12 cellular contexts compared by ENCODE assay signal in genomic region chr2:28691774-28692281, GRCh38. TPM values are rescaled to one million over a fixed set of nuclear protein-coding genes. Genes with fewer than 3 reads are reported as not detected.
DNase-seq lines count a peak whose midpoint lies in the region; ATAC-seq, FAIRE-seq and TF ChIP-seq lines count a peak whose summit lies in the region.
"Had no signal": no experiment of that assay in that cellular context is flagged by ENCODE, and none has a peak within 500 bp of the region (broad histone marks: within the 10 kb centered on the region; RNA-seq: fewer than 3 reads in every experiment).

No MANE protein-coding gene starts in this region.

- ATAC-seq in A549: peak; percentile 44 to 77; a peak in 5 of 6 replicates
- peak; percentile 79 for ATAC-seq in IMR-90 (ENCODE audit: low read depth)
- ATAC-seq in HG03039 (IDR thresholded peaks at IDR 0.05; ENCODE audit: unreplicated experiment): no peak
- ATAC-seq in GM19395 (IDR thresholded peaks at IDR 0.05; ENCODE audit: unreplicated experiment): no peak
- no peak for ATAC-seq in activated CD8-positive, alpha-beta T cell treated with anti-CD3 and anti-CD28 coated beads for 36 hours

- H4K20me1 ChIP-seq in IMR-90 (ENCODE audit: insufficient read depth, low read length): no peaks in the 10 kb centered on the region
- H4K20me1 ChIP-seq in H1 (replicated peaks in 1 of 2; ENCODE audit: control insufficient read depth in 1 of 2, insufficient read depth in 2 of 2, low read length in 2 of 2): no peaks in the 10 kb centered on the region

- H4K91ac ChIP-seq in IMR-90 (ENCODE audit: insufficient read depth, low read depth, low read length) (peak overlapping the region; percentile 94), H1 (replicated peaks; ENCODE audit: insufficient read length, low read length) (no peak overlapping the region)

- peaks cover 17% of the 10 kb centered on the region for H3K9me1 ChIP-seq in IMR-90 (ENCODE audit: insufficient read depth, low read length)

- in situ Hi-C loops in IMR-90 (cut with MboI; ENCODE audit: low sequenced_read_pairs): no loop called here

- no peaks in the 10 kb centered on the region for H3K23me2 ChIP-seq in H1 (ENCODE audit: low read depth, low read length)

- 0 out of 2 replicates have a peak overlapping the region, but pooled peaks have one; percentile 18 for H2BK12ac ChIP-seq in H1 (ENCODE audit: low read depth, low read length)

- TF ChIP-seq POLR2A in A549 (IDR thresholded peaks at IDR 0.05; ENCODE audit: low read length): no peak
- no peak for TF ChIP-seq POLR2A in IMR-90 (IDR thresholded peaks at IDR 0.05; ENCODE audit: low read depth, low read length)
- no peak for TF ChIP-seq POLR2A in H1 (IDR thresholded peaks at IDR 0.05; ENCODE audit: control extremely low read depth in 1 of 2, low read depth in 2 of 2, low read length in 2 of 2)

- POLR2A ChIA-PET in A549 (lab: Yijun Ruan, JAX) (no interaction called here), IMR-90 (lab: Charles Lee; ENCODE audit: unreplicated experiment) (no interaction called here), H1 (lab: Charles Lee; ENCODE audit: partially characterized antibody) (no interaction called here)
- POLR2A ChIA-PET in activated CD8-positive, alpha-beta T cell treated with anti-CD3 and anti-CD28 coated beads for 36 hours (lab: Charles Lee): no interaction called here

- peak overlapping the region; percentile 98 for H3K14ac ChIP-seq in IMR-90 (replicated peaks; ENCODE audit: low read depth, low read length)
- H3K14ac ChIP-seq in H1 (ENCODE audit: insufficient read length): no peak overlapping the region

- no peaks in the 10 kb centered on the region for H3K9me3 ChIP-seq in A549
- no peaks in the 10 kb centered on the region for H3K9me3 ChIP-seq in IMR-90 (ENCODE audit: control insufficient read depth, insufficient read depth, low read length)
- H3K9me3 ChIP-seq in H1 (ENCODE audit: insufficient read depth in 2 of 2, low read depth in 1 of 2, low read length in 1 of 2): no peaks in the 10 kb centered on the region

- peak overlapping the region; percentile 67; the same call in 1 of the 2 replicates for H3K56ac ChIP-seq in IMR-90 (ENCODE audit: extremely low read depth, insufficient read depth, low read length)
- H3K56ac ChIP-seq in H1 (replicated peaks; ENCODE audit: insufficient read length, low read depth, low read length): no peak overlapping the region

- H3K4me1 ChIP-seq in A549: peaks cover 14% of the 10 kb centered on the region
- peaks cover 12% of the 10 kb centered on the region for H3K4me1 ChIP-seq in IMR-90 (ENCODE audit: control insufficient read depth, insufficient read depth, low read length)
- peaks cover 0 to 5% (median 2%) of the 10 kb centered on the region in 4 experiments; a peak in 2 of 7 replicates for H3K4me1 ChIP-seq in H1 (replicated peaks in 1 of 4; ENCODE audit: control insufficient read depth in 3 of 4, insufficient read depth in 4 of 4, low read length in 3 of 4)

- DNase-seq in A549 (ENCODE audit: low read depth in 1 of 2, low spot score in 1 of 2): peak in 1 of 2 experiments; percentile 63
- peak; percentile 82 for DNase-seq in IMR-90
- no peak for DNase-seq in H1 (ENCODE audit: low read depth in 1 of 2, low spot score in 2 of 2)
- DNase-seq in lung microvascular endothelial cell (ENCODE audit: low read depth in 2 of 2): peak; percentile 78 to 86
- DNase-seq in SIG-M5 treated with dmso at 0.1 percent for 504 hours (lab: John Stamatoyannopoulos, UW; ENCODE audit: unreplicated experiment): no peak
- DNase-seq in activated CD8-positive, alpha-beta T cell treated with anti-CD3 and anti-CD28 coated beads for 36 hours: no peak
- DNase-seq: activated CD4-positive, alpha-beta T cell treated with anti-CD3 and anti-CD28 coated beads, Interleukin-2, amount 50 U/mL, for 4 hours; cerebellar nuclear complex; NCI-H2171 treated with DMSO at 0.1 percent for 48 hours had no signal

- H3K4me2 ChIP-seq in A549: peak overlapping the region; percentile 55
- peak overlapping the region; percentile 12 for H3K4me2 ChIP-seq in IMR-90 (ENCODE audit: low read depth, low read length)
- H3K4me2 ChIP-seq in H1 (ENCODE audit: insufficient read depth in 1 of 2, low read depth in 2 of 2, low read length in 2 of 2): no peak overlapping the region

- peak overlapping the region; percentile 98; the same call in 2 of the 3 replicates for H2BK15ac ChIP-seq in IMR-90 (ENCODE audit: low read depth, low read length)
- H2BK15ac ChIP-seq in H1 (ENCODE audit: low read length): no peak overlapping the region

- peaks cover 10% of the 10 kb centered on the region for H3K4me1 Mint-ChIP-seq in activated CD8-positive, alpha-beta T cell treated with anti-CD3 and anti-CD28 coated beads for 36 hours (ENCODE audit: low read depth)

- no peaks in the 10 kb centered on the region for H3K79me2 ChIP-seq in H1 (ENCODE audit: control insufficient read depth in 1 of 2, insufficient read depth in 2 of 2, low read length in 2 of 2)

- intact Hi-C loops in IMR-90 (cut with micrococcal nuclease): no loop called here
- intact Hi-C loops in activated CD8-positive, alpha-beta T cell treated with anti-CD3 and anti-CD28 coated beads for 36 hours (cut with micrococcal nuclease): no loop called here

- peak overlapping the region; percentile 92 for H3K23ac ChIP-seq in IMR-90 (ENCODE audit: low read depth, low read length)
- no peak overlapping the region for H3K23ac ChIP-seq in H1 (ENCODE audit: insufficient read length)

- BruUV-seq in IMR-90 (replicated peaks; lab: Mats Ljungman, UMichigan): no TSS peak

- H3K79me1 ChIP-seq in IMR-90 (ENCODE audit: low read depth in 1 of 2, low read length in 2 of 2) (no peaks in the 10 kb centered on the region), H1 (ENCODE audit: low read depth, low read length) (no peaks in the 10 kb centered on the region)

- H3K4me3 Mint-ChIP-seq in activated CD8-positive, alpha-beta T cell treated with anti-CD3 and anti-CD28 coated beads for 36 hours: no peak overlapping the region

- H3K4me3 ChIP-seq in A549: no peak overlapping the region
- no peak overlapping the region for H3K4me3 ChIP-seq in IMR-90 (ENCODE audit: insufficient read depth, low read depth, low read length)
- H3K4me3 ChIP-seq in H1 (ENCODE audit: extremely low read depth in 1 of 4, insufficient read depth in 2 of 4, low read depth in 3 of 4, low read length in 4 of 4): no peak overlapping the region

- no peak for TF ChIP-seq EP300 in A549 (IDR thresholded peaks at IDR 0.05)
- TF ChIP-seq EP300 in H1 (IDR thresholded peaks at IDR 0.05; ENCODE audit: borderline replicate concordance in 1 of 2, low read depth in 2 of 2, low read length in 2 of 2): no peak

- H3K27ac ChIP-seq in A549: peak overlapping the region; percentile 14 to 69; a peak in 4 of 6 replicates
- H3K27ac ChIP-seq in IMR-90 (ENCODE audit: insufficient read depth, low read length): peak overlapping the region; percentile 74
- no peak overlapping the region for H3K27ac ChIP-seq in H1 (ENCODE audit: low read depth, low read length)
- H3K27ac ChIP-seq: C4-2B had no signal

- H3K36me3 ChIP-seq in IMR-90 (ENCODE audit: control insufficient read depth, insufficient read depth, low read length) (no peaks in the 10 kb centered on the region), H1 (ENCODE audit: control insufficient read depth in 2 of 4, insufficient read depth in 4 of 4, low read length in 3 of 4) (no peaks in the 10 kb centered on the region)

- CTCF ChIA-PET in A549 (lab: Yijun Ruan, JAX) (no interaction called here), IMR-90 (lab: Yijun Ruan, JAX) (no interaction called here), H1 (lab: Charles Lee; ENCODE audit: partially characterized antibody) (interaction anchor here (0.9 to 1.1 kb wide), 3 partner anchors 10 to 54 kb away, joined by 3 to 4 read pairs (median 4); no protein-coding TSS in a partner anchor)
- CTCF ChIA-PET in activated CD8-positive, alpha-beta T cell treated with anti-CD3 and anti-CD28 coated beads for 36 hours (lab: Charles Lee): interaction anchor here (1.3 kb wide), 1 partner anchor 98 kb away, joined by 3 read pairs; no protein-coding TSS in a partner anchor

- H3K4ac ChIP-seq in IMR-90 (ENCODE audit: low read depth, low read length): peak overlapping the region; percentile 98
- H3K4ac ChIP-seq in H1 (replicated peaks; ENCODE audit: insufficient read length, low read depth, low read length): no peak overlapping the region

- no peaks in the 10 kb centered on the region for H3K27me3 ChIP-seq in IMR-90 (ENCODE audit: control insufficient read depth, insufficient read depth, low read length)
- no peaks in the 10 kb centered on the region for H3K27me3 ChIP-seq in H1 (replicated peaks in 1 of 4; ENCODE audit: control insufficient read depth in 3 of 4, extremely low read depth in 1 of 4, insufficient read depth in 3 of 4, low read length in 3 of 4)

- H2BK20ac ChIP-seq in IMR-90 (ENCODE audit: low read depth, low read length) (peak overlapping the region; percentile 98), H1 (ENCODE audit: low read length) (no peak overlapping the region)

- H2BK5ac ChIP-seq in IMR-90 (ENCODE audit: low read depth, low read length, poor library complexity, severe bottlenecking): peak overlapping the region; percentile 48
- H2BK5ac ChIP-seq in H1 (ENCODE audit: low read depth, low read length): no peak overlapping the region

- TF ChIP-seq CTCF in A549 (IDR thresholded peaks at IDR 0.05) (no peak), IMR-90 (conservative IDR thresholded peaks at IDR 0.05; ENCODE audit: low read depth, low read length) (no peak), H1 (IDR thresholded peaks at IDR 0.05; ENCODE audit: control extremely low read depth in 1 of 3, insufficient read depth in 1 of 3, low read depth in 1 of 3, low read length in 3 of 3) (no peak)
- no peak for TF ChIP-seq CTCF in activated CD8-positive, alpha-beta T cell treated with anti-CD3 and anti-CD28 coated beads for 36 hours (IDR thresholded peaks at IDR 0.05)

- H2AK9ac ChIP-seq in IMR-90 (replicated peaks; ENCODE audit: low read depth, low read length, poor library complexity): peak overlapping the region; percentile 93

- peak overlapping the region; percentile 98 for H2BK120ac ChIP-seq in IMR-90 (ENCODE audit: low read depth, low read length)
- no peak overlapping the region for H2BK120ac ChIP-seq in H1 (replicated peaks; ENCODE audit: low read depth, low read length)

- H3K36me3 Mint-ChIP-seq in activated CD8-positive, alpha-beta T cell treated with anti-CD3 and anti-CD28 coated beads for 36 hours (ENCODE audit: low read depth): no peaks in the 10 kb centered on the region

- dilution Hi-C loops in IMR-90 (cut with HindIII; ENCODE audit: low sequenced_read_pairs, unreplicated experiment): no loop called here

- no peaks in the 10 kb centered on the region for H3K27me3 Mint-ChIP-seq in activated CD8-positive, alpha-beta T cell treated with anti-CD3 and anti-CD28 coated beads for 36 hours

- H4K8ac ChIP-seq in IMR-90 (ENCODE audit: low read depth in 2 of 2, low read length in 2 of 2) (peak overlapping the region; percentile 84 to 98), H1 (ENCODE audit: extremely low read depth, insufficient read depth, low read length) (no peak overlapping the region)

- H4K5ac ChIP-seq in IMR-90 (ENCODE audit: low read depth, low read length): peak overlapping the region; percentile 59
- no peak overlapping the region for H4K5ac ChIP-seq in H1 (ENCODE audit: insufficient read length, low read depth, low read length)

- peak overlapping the region; percentile 88 for H2AFZ ChIP-seq in IMR-90 (replicated peaks; ENCODE audit: low read length, poor library complexity)
- H2AFZ ChIP-seq in H1 (ENCODE audit: low read length): peak overlapping the region; percentile 82

- no peaks in the 10 kb centered on the region for H3K9me3 Mint-ChIP-seq in activated CD8-positive, alpha-beta T cell treated with anti-CD3 and anti-CD28 coated beads for 36 hours

- H2AK5ac ChIP-seq in IMR-90 (ENCODE audit: low read depth, low read length) (peak overlapping the region; percentile 93), H1 (ENCODE audit: low read depth, low read length) (no peak overlapping the region)

- H3K18ac ChIP-seq in IMR-90 (ENCODE audit: low read depth, low read length) (peak overlapping the region; percentile 91), H1 (ENCODE audit: extremely low read depth, low read length) (no peak overlapping the region)

- 38% methylated on average over 6 of the region's 6 CpGs for WGBS in A549 (ENCODE audit: missing lambda C conversion rate)
- WGBS in IMR-90 (ENCODE audit: extremely low coverage in 2 of 2, insufficient read length in 1 of 2), 2 experiments: 0% methylated on average over 2 of the region's 6 CpGs; no CpG with 5 or more reads in 1 of the 2 experiments
- WGBS in H1 (ENCODE audit: extremely low coverage in 1 of 2, insufficient coverage in 1 of 2, insufficient read length in 1 of 2, insufficient replicate concordance in 2 of 2, low coverage in 1 of 2, low lambda C conversion rate in 2 of 2, missing lambda C conversion rate in 1 of 2), 2 experiments: 85% methylated on average over 6 of the region's 6 CpGs; no CpG with 5 or more reads in 1 of the 2 experiments

- peak overlapping the region; percentile 18; the same call in 1 of the 2 replicates for H3K9ac ChIP-seq in IMR-90 (ENCODE audit: low read depth, low read length)
- no peak overlapping the region for H3K9ac ChIP-seq in H1 (replicated peaks in 1 of 4; ENCODE audit: extremely low read depth in 1 of 4, low read depth in 3 of 4, low read length in 3 of 4)

- TF ChIP-seq RAD21 in A549 (conservative IDR thresholded peaks at IDR 0.05 in 1 of 2, IDR thresholded peaks at IDR 0.05 in 1 of 2) (no peak), IMR-90 (IDR thresholded peaks at IDR 0.05; ENCODE audit: low read length) (no peak), H1 (IDR thresholded peaks at IDR 0.05 in 1 of 2, conservative IDR thresholded peaks at IDR 0.05 in 1 of 2; ENCODE audit: low read depth in 2 of 2, low read length in 2 of 2) (no peak)

- FAIRE-seq in A549 (lab: Jason Lieb, UNC): no peak
- FAIRE-seq in H1 (lab: Jason Lieb, UNC): no peak

- H3K27ac Mint-ChIP-seq in activated CD8-positive, alpha-beta T cell treated with anti-CD3 and anti-CD28 coated beads for 36 hours: no peak overlapping the region

RNA-seq across cellular contexts. Expression of gene PPP1CB, which starts 59.8 kb away (rescaled TPM):
- polyA plus RNA-seq in A549 (2011; rRNA removed): 119 and 188 TPM in 2 replicates
- 21.2 and 22.3 TPM in 2 replicates for polyA plus RNA-seq in A549 (2012; cell fraction: cytosol; rRNA removed)
- 13.8 and 16.9 TPM in 2 replicates for polyA plus RNA-seq in A549 (2012; cell fraction: nucleus; rRNA removed)
- 143 to 165 TPM (median 147 TPM) in 3 replicates for polyA plus RNA-seq in A549 (2017; fragmentation: RNase III; extraction: RNeasy Plus Mini Kit Qiagen cat#74134 plus additional on column Dnase treatment)
- 112 and 145 TPM in 2 replicates for polyA minus RNA-seq in A549 (2011; rRNA and poly(A)+ RNA removed)
- total RNA-seq in IMR-90 (2012; rRNA removed): 111 and 271 TPM in 2 replicates
- polyA plus RNA-seq in IMR-90 (2012; rRNA removed): 20.4 and 37.7 TPM in 2 replicates
- 9.2 and 10.0 TPM in 2 replicates for polyA plus RNA-seq in IMR-90 (2012; cell fraction: cytosol; rRNA removed)
- polyA plus RNA-seq in IMR-90 (2012; cell fraction: nucleus; rRNA removed; ENCODE audit: low replicate concordance): 4.0 and 16.3 TPM in 2 replicates
- 158 and 165 TPM in 2 replicates for total RNA-seq in H1 (2021; fragmentation: NEBNext Ultra II Directional; extraction: Animal tissue kit (Norgen Biotek cat#: 25700))
- 15.5 and 30.7 TPM in 2 replicates for polyA plus RNA-seq in H1 (2011; rRNA removed)
- polyA plus RNA-seq in H1 (2011; cell fraction: cytosol; rRNA removed): 39.4 TPM
- polyA plus RNA-seq in H1 (2011; cell fraction: nucleus; rRNA removed): 15.2 TPM
- 52.1 to 65.4 TPM (median 59.4 TPM) in 4 replicates for polyA plus RNA-seq in H1 (2012, experiment 1 of 2)
- polyA plus RNA-seq in H1 (2012, experiment 2 of 2): 6.3 TPM
- polyA plus RNA-seq in H1 (2013, experiment 1 of 2): 49.2 TPM
- 45.6 TPM for polyA plus RNA-seq in H1 (2013, experiment 2 of 2)
- polyA minus RNA-seq in H1 (2011; rRNA and poly(A)+ RNA removed): 56.7 and 80.9 TPM in 2 replicates
- 131 TPM for polyA minus RNA-seq in H1 (2011; cell fraction: cytosol; rRNA and poly(A)+ RNA removed)
- polyA minus RNA-seq in H1 (2011; cell fraction: nucleus; rRNA and poly(A)+ RNA removed): 41.1 TPM
- 81.7 and 87.7 TPM in 2 replicates for total RNA-seq in lung microvascular endothelial cell
- total RNA-seq in activated CD8-positive, alpha-beta T cell treated with anti-CD3 and anti-CD28 coated beads for 36 hours: 100 to 1,000 TPM; 206 to 216 TPM

Comparison
In these comparisons a context has a peak if more than half of its experiments do, and no peak if none do; other contexts are left out.
1. ATAC-seq: peak in A549 (2 of 2) and IMR-90 (single experiment); none in HG03039 (single experiment), GM19395 (single experiment) and activated CD8-positive, alpha-beta T cell treated with anti-CD3 and anti-CD28 coated beads for 36 hours (single experiment).
2. DNase-seq: peak in IMR-90 (single experiment) and lung microvascular endothelial cell (2 of 2); none in H1 (0 of 2), SIG-M5 treated with dmso at 0.1 percent for 504 hours (single experiment) and activated CD8-positive, alpha-beta T cell treated with anti-CD3 and anti-CD28 coated beads for 36 hours (single experiment).
3. H3K4me2 ChIP-seq: peak in A549 (single experiment) and IMR-90 (single experiment); none in H1 (0 of 2).
4. CTCF ChIA-PET loops: an anchor here in H1 (0.9 to 1.1 kb wide) and activated CD8-positive, alpha-beta T cell treated with anti-CD3 and anti-CD28 coated beads for 36 hours (1.3 kb wide); none called in A549 and IMR-90.